ENCODE assay signal across 1 cellular context in the genomic region with DNA sequence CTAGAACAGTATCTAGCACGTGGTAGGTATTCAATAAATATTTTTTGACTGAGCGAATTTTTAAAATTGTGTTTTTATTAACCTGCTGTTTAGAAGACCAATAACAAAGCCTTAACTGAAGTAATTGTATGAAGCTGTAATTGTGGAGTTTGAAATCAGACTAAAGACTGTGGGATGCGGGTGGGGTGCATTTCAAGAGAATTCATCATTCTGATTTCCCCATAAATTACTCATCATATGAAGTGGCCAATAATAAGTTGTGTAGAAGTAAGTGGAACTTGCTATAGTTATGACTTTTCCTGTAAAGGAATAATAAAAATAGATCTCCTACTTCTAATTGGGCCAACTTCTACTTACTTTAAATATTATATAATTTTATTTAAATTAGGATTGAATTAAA.
TF ChIP-seq lines count a peak whose summit lies in the region.

No MANE protein-coding gene starts in this region.

TF ChIP-seq in IMR-90, 13 proteins besides CTCF, POLR2A, EP300 and RAD21 (continued from another document):
- TF ChIP-seq FOS (IDR thresholded peaks at IDR 0.05; ENCODE audit: low read depth, low read length) (no peak), BHLHE40 (IDR thresholded peaks at IDR 0.05; ENCODE audit: low read depth, low read length) (no peak), MXI1 (IDR thresholded peaks at IDR 0.05; ENCODE audit: borderline replicate concordance, low read depth, low read length) (no peak), CEBPB (IDR thresholded peaks at IDR 0.05; ENCODE audit: low read depth, low read length) (no peak), NFE2L2 (IDR thresholded peaks at IDR 0.05; ENCODE audit: low read depth, low read length) (no peak), SMC3 (IDR thresholded peaks at IDR 0.05; ENCODE audit: low read depth, low read length) (no peak)
- TF ChIP-seq, protein P1, sequence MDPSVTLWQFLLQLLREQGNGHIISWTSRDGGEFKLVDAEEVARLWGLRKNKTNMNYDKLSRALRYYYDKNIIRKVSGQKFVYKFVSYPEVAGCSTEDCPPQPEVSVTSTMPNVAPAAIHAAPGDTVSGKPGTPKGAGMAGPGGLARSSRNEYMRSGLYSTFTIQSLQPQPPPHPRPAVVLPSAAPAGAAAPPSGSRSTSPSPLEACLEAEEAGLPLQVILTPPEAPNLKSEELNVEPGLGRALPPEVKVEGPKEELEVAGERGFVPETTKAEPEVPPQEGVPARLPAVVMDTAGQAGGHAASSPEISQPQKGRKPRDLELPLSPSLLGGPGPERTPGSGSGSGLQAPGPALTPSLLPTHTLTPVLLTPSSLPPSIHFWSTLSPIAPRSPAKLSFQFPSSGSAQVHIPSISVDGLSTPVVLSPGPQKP (IDR thresholded peaks at IDR 0.05; ENCODE audit: borderline replicate concordance, low read depth, low read length) = no peak
